ENCODE assay signal across 1 cellular context in the genomic region with DNA sequence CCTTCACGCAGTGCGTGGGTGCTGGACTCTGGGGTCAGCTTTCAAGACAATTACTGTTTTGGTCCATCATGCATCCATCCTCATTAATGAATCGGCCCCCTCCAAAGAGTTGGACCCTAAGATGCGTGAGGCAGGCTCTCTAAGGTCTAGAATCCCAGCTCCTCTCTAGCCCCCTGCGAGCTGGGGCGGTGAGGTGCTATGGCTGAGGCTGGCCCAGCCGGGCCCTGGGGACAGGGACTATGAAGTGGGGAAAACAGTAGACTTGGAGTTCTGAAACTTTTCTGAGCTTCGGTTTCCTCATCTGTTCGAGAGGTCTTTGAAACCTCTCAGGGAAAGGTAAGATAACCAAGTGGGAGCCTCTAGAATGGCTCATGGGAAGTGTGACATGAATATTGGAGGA.
TF ChIP-seq lines count a peak whose summit lies in the region.

No MANE protein-coding gene starts in this region.

TF ChIP-seq in IMR-90, 13 proteins besides CTCF, POLR2A, EP300 and RAD21:
- TF ChIP-seq MAFK (IDR thresholded peaks at IDR 0.05; ENCODE audit: low read depth, low read length): no peak
- TF ChIP-seq NFE2L2 (IDR thresholded peaks at IDR 0.05; ENCODE audit: low read depth, low read length): no peak
- TF ChIP-seq MXI1 (IDR thresholded peaks at IDR 0.05; ENCODE audit: borderline replicate concordance, low read depth, low read length): no peak
- no peak for TF ChIP-seq FOS (IDR thresholded peaks at IDR 0.05; ENCODE audit: low read depth, low read length)
- TF ChIP-seq MAZ (IDR thresholded peaks at IDR 0.05; ENCODE audit: borderline replicate concordance, low read depth, low read length): no peak
- TF ChIP-seq RCOR1 (IDR thresholded peaks at IDR 0.05; ENCODE audit: insufficient replicate concordance, low read length): no peak
- no peak for TF ChIP-seq CEBPB (IDR thresholded peaks at IDR 0.05; ENCODE audit: low read depth, low read length)
- TF ChIP-seq CHD1 (IDR thresholded peaks at IDR 0.05; ENCODE audit: low read depth, low read length): no peak
- TF ChIP-seq, protein P1, sequence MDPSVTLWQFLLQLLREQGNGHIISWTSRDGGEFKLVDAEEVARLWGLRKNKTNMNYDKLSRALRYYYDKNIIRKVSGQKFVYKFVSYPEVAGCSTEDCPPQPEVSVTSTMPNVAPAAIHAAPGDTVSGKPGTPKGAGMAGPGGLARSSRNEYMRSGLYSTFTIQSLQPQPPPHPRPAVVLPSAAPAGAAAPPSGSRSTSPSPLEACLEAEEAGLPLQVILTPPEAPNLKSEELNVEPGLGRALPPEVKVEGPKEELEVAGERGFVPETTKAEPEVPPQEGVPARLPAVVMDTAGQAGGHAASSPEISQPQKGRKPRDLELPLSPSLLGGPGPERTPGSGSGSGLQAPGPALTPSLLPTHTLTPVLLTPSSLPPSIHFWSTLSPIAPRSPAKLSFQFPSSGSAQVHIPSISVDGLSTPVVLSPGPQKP (IDR thresholded peaks at IDR 0.05; ENCODE audit: borderline replicate concordance, low read depth, low read length): no peak
- TF ChIP-seq RFX5 (IDR thresholded peaks at IDR 0.05; ENCODE audit: low read depth, low read length): no peak
- no peak for TF ChIP-seq SMC3 (IDR thresholded peaks at IDR 0.05; ENCODE audit: low read depth, low read length)
- no peak for TF ChIP-seq USF2 (IDR thresholded peaks at IDR 0.05; ENCODE audit: low read depth, low read length)
- TF ChIP-seq BHLHE40 (IDR thresholded peaks at IDR 0.05; ENCODE audit: low read depth, low read length): no peak
